ENCODE assay signal across 8 cellular contexts in genomic region chr11:102109896-102110760, GRCh38. TPM values are rescaled to one million over a fixed set of nuclear protein-coding genes. Genes with fewer than 3 reads are reported as not detected.
DNase-seq lines count a peak whose midpoint lies in the region; TF ChIP-seq lines count a peak whose summit lies in the region.

Gene YAP1 (plus strand): TSS chr11:102110447. CDS start chr11:102110849, 402 bp downstream.

- H4K5ac ChIP-seq in H9 (ENCODE audit: insufficient read length, low read depth, low read length): peak within 1 kb of the TSS; percentile 97

- H3K14ac ChIP-seq in H9 (ENCODE audit: insufficient read depth, low read length): peak within 1 kb of the TSS; percentile 100

- H3K4me2 ChIP-seq in H9 (ENCODE audit: insufficient read depth, insufficient read length, low read length): peak within 1 kb of the TSS; percentile 85

- H2BK15ac ChIP-seq in H9 (ENCODE audit: low read depth, low read length): peak within 1 kb of the TSS; percentile 69; the same call in 1 of the 2 replicates

- peaks cover 2 to 8% (median 7%) of the 10 kb centered on the region in 3 experiments; a peak in 6 of 7 replicates for H3K36me3 Mint-ChIP-seq in H9 (ENCODE audit: insufficient read depth in 1 of 3, low read depth in 3 of 3)

- peak within 1 kb of the TSS; percentile 91 for H4K8ac ChIP-seq in H9 (replicated peaks; ENCODE audit: insufficient read length, low read depth, low read length)

- WGBS in H9 (ENCODE audit: extremely low coverage, insufficient read length, low lambda C conversion rate): no CpG with 5 or more reads among the region's 104 CpGs

- no peaks in the 10 kb centered on the region; the same call in none of the 2 replicates for H3K27me3 Mint-ChIP-seq in H9 (ENCODE audit: low read depth)

- H2BK12ac ChIP-seq in H9 (ENCODE audit: insufficient read length, low read depth, low read length): peak within 1 kb of the TSS; percentile 97

- H3K18ac ChIP-seq in H9 (ENCODE audit: insufficient read length, low read depth, low read length): peak within 1 kb of the TSS; percentile 100

- no peak within 1 kb of the TSS for H2AK5ac ChIP-seq in H9 (ENCODE audit: insufficient read length, low read length)

- peak within 1 kb of the TSS; percentile 96; the same call in 1 of the 2 replicates for H3K4ac ChIP-seq in H9 (ENCODE audit: low read depth, low read length)

- H3K27ac Mint-ChIP-seq in H9: peak within 1 kb of the TSS; percentile 99 to 100 (median 99)

- peaks cover 12% of the 10 kb centered on the region for H3K23me2 ChIP-seq in H9 (ENCODE audit: insufficient read length, low read depth, low read length, poor library complexity, severe bottlenecking)

- H3K79me2 ChIP-seq in H9 (ENCODE audit: insufficient read depth, low read length): peaks cover 7% of the 10 kb centered on the region; the same call in 1 of the 2 replicates

- no peaks in the 10 kb centered on the region for H3K27me3 ChIP-seq in H9 (ENCODE audit: insufficient read depth, low read length)
- peaks cover 2% of the 10 kb centered on the region for H3K27me3 ChIP-seq in layer of hippocampus (ENCODE audit: control insufficient read depth, insufficient read depth, low read length)

- H2BK120ac ChIP-seq in H9 (ENCODE audit: low read depth, low read length, poor library complexity, severe bottlenecking): peak within 1 kb of the TSS; percentile 91

- no peaks in the 10 kb centered on the region for H3K9me3 ChIP-seq in H9 (ENCODE audit: control insufficient read depth, low read depth, low read length)

- no peak for TF ChIP-seq CTCF in H9 (conservative IDR thresholded peaks at IDR 0.05)

- H2AFZ ChIP-seq in H9 (ENCODE audit: low read length): peak within 1 kb of the TSS; percentile 34

- H3K4me1 ChIP-seq in H9 (ENCODE audit: insufficient read depth, low read length): peaks cover 4% of the 10 kb centered on the region; the same call in 1 of the 2 replicates

- H3K9me3 Mint-ChIP-seq in H9: peaks cover 0 to 3% of the 10 kb centered on the region in 2 experiments; a peak in 1 of 5 replicates

- no peaks in the 10 kb centered on the region for H4K20me1 ChIP-seq in H9 (ENCODE audit: control insufficient read depth, insufficient read depth, insufficient read length)

- H3K27ac ChIP-seq in H9 (ENCODE audit: insufficient read length, low read depth, low read length): peak within 1 kb of the TSS; percentile 91
- peak within 1 kb of the TSS; percentile 55 for H3K27ac ChIP-seq in cingulate gyrus (ENCODE audit: low read depth, low read length)
- peak within 1 kb of the TSS; percentile 80 for H3K27ac ChIP-seq in layer of hippocampus (ENCODE audit: low read depth, low read length)

- no peak within 1 kb of the TSS for H3K56ac ChIP-seq in H9 (ENCODE audit: insufficient read length, low read depth, low read length)

- peak within 1 kb of the TSS; percentile 95 for H4K91ac ChIP-seq in H9 (ENCODE audit: insufficient read length, low read depth, low read length)

- H3T11ph ChIP-seq in H9 (ENCODE audit: low read length): peak within 1 kb of the TSS; percentile 78

- H3K4me1 Mint-ChIP-seq in H9: peaks cover 32 to 33% of the 10 kb centered on the region in 2 experiments

- H3K9ac ChIP-seq in H9 (ENCODE audit: extremely low read depth, insufficient read length, low read length): peak within 1 kb of the TSS; percentile 97

- H3K23ac ChIP-seq in H9 (ENCODE audit: insufficient read length, low read depth, low read length): no peak within 1 kb of the TSS

- peak within 1 kb of the TSS; percentile 91 to 95 for H3K4me3 Mint-ChIP-seq in H9

- peak within 1 kb of the TSS; percentile 97 for H2BK5ac ChIP-seq in H9 (ENCODE audit: insufficient read length, low read length)

- peak; percentile 93 for DNase-seq in GM03348 (ENCODE audit: low spot score)
- peak; percentile 91 for DNase-seq in H9
- DNase-seq in M059J (ENCODE audit: low read depth): peak; percentile 93
- peak; percentile 79 for DNase-seq in activated CD4-positive, alpha-beta T cell treated with anti-CD3 and anti-CD28 coated beads for 48 hours
- DNase-seq in stimulated activated CD4-positive, alpha-beta T cell treated with anti-CD3 and anti-CD28 coated beads, Interleukin-15, amount 100 ng/mL, for 48 hours (ENCODE audit: low read depth in 2 of 2): peak; percentile 37 to 46
- no peak for DNase-seq in cortex of kidney (lab: John Stamatoyannopoulos, UW)

- no peaks in the 10 kb centered on the region for H3K79me1 ChIP-seq in H9 (ENCODE audit: insufficient read depth, low read depth, low read length, poor library complexity, severe bottlenecking)

- H2BK20ac ChIP-seq in H9 (ENCODE audit: low read depth, low read length, poor library complexity, severe bottlenecking): no peak within 1 kb of the TSS

RNA-seq across cellular contexts. Expression of gene YAP1, which starts in this region (rescaled TPM):
- total RNA-seq in H9 (2021): 124 TPM in 2 replicates
- 61.6 and 79.6 TPM in 2 replicates for total RNA-seq in M059J (2014; rRNA removed; shearing (Covaris generic))
